In genomic region chr1:15181564-15181963, GRCh38 we compare ENCODE assay signal across 18 cellular contexts. TPM values are rescaled to one million over a fixed set of nuclear protein-coding genes. Genes with fewer than 3 reads are reported as not detected.
DNase-seq lines count a peak whose midpoint lies in the region; ATAC-seq and TF ChIP-seq lines count a peak whose summit lies in the region.
"Had no signal": no experiment of that assay in that cellular context is flagged by ENCODE, and none has a peak within 500 bp of the region (broad histone marks: within the 10 kb centered on the region; RNA-seq: fewer than 3 reads in every experiment).

No MANE protein-coding gene starts in this region.

- H3K36me3 ChIP-seq in duodenal mucosa (ENCODE audit: control insufficient read depth in 1 of 2, insufficient read depth in 2 of 2, low read length in 2 of 2) = no peaks in the 10 kb centered on the region
- no peaks in the 10 kb centered on the region for H3K36me3 ChIP-seq in stomach
- H3K36me3 ChIP-seq: BLaER1 treated with 17β-estradiol and CSF1 and Interleukin-3, amounts not matched to agents 10 nM and 100 nM; HAP-1; Peyer's patch had no signal

- no peak for TF ChIP-seq EP300 in stomach (IDR thresholded peaks at IDR 0.05)

- no peak for TF ChIP-seq CTCF in stomach (IDR thresholded peaks at IDR 0.05)

- H3K9me3 ChIP-seq in duodenal mucosa (ENCODE audit: control insufficient read depth in 1 of 2, low read length in 2 of 2) (no peaks in the 10 kb centered on the region), stomach (no peaks in the 10 kb centered on the region)
- H3K9me3 ChIP-seq: BLaER1 treated with 17β-estradiol and CSF1 and Interleukin-3, amounts not matched to agents 10 nM and 100 nM; HAP-1; Peyer's patch had no signal

- intact Hi-C loops in stomach (cut with DNase I; ENCODE audit: low total_unique reads) = no loop called here

- TF ChIP-seq POLR2A in stomach (IDR thresholded peaks at IDR 0.05) = no peak

- H3K27me3 ChIP-seq in duodenal mucosa (ENCODE audit: control insufficient read depth in 1 of 2, insufficient read depth in 2 of 2, low read length in 2 of 2) (no peaks in the 10 kb centered on the region), stomach (no peaks in the 10 kb centered on the region)
- H3K27me3 ChIP-seq: BLaER1 treated with 17β-estradiol and CSF1 and Interleukin-3, amounts not matched to agents 10 nM and 100 nM; Peyer's patch had no signal

- ATAC-seq in GM21529 (IDR thresholded peaks at IDR 0.05; ENCODE audit: unreplicated experiment) = no peak
- ATAC-seq: Right ventricle myocardium inferior had no signal

- H3K4me3 ChIP-seq in duodenal mucosa (ENCODE audit: low read depth in 1 of 2, low read length in 2 of 2) (no peak overlapping the region), stomach (no peak overlapping the region)
- H3K4me3 ChIP-seq: BLaER1 treated with 17β-estradiol and CSF1 and Interleukin-3, amounts not matched to agents 10 nM and 100 nM; HAP-1; Peyer's patch had no signal

- peaks cover 79 to 90% of the 10 kb centered on the region in 2 donors for H3K4me1 ChIP-seq in duodenal mucosa (ENCODE audit: control insufficient read depth in 1 of 2, insufficient read depth in 2 of 2, low read length in 2 of 2)
- peaks cover 39 to 87% (median 77%) of the 10 kb centered on the region in 4 donors for H3K4me1 ChIP-seq in stomach
- H3K4me1 ChIP-seq: HAP-1 had no signal

- peak; percentile 93 for DNase-seq in NCI-H510A (lab: John Stamatoyannopoulos, UW)
- DNase-seq in NCI-H510A treated with DMSO at 0.1 percent for 48 hours (lab: John Stamatoyannopoulos, UW) = no peak
- DNase-seq in NCI-H2029 (lab: John Stamatoyannopoulos, UW) = peak; percentile 89
- DNase-seq in stomach = no peak
- no peak for DNase-seq in NOMO-1 treated with DMSO at 0.1 percent for 48 hours (lab: John Stamatoyannopoulos, UW; ENCODE audit: unreplicated experiment)
- no peak for DNase-seq in midbrain (lab: John Stamatoyannopoulos, UW)
- DNase-seq: CD8-positive, alpha-beta memory T cell; GF-D8; Kasumi-1; MM.1S; NCI-H187 treated with DMSO at 0.1 percent for 48 hours; NCI-H82 had no signal

- peak overlapping the region; percentile 42 for H3K27ac ChIP-seq in duodenal mucosa (ENCODE audit: low read depth, low read length)
- peak overlapping the region in 3 of 5 donors; percentile 21 to 89 (median 81) for H3K27ac ChIP-seq in stomach
- H3K27ac ChIP-seq: BLaER1 treated with 17β-estradiol and CSF1 and Interleukin-3, amounts not matched to agents 10 nM and 100 nM had no signal

- WGBS in stomach, 5 donors = 54 to 66% (median 58%) methylated on average over 10 of the region's 10 CpGs

- no peak overlapping the region for H3K9ac ChIP-seq in duodenal mucosa (ENCODE audit: low read depth in 1 of 2, low read length in 2 of 2)
- H3K9ac ChIP-seq: BLaER1 treated with 17β-estradiol and CSF1 and Interleukin-3, amounts not matched to agents 10 nM and 100 nM had no signal

RNA-seq across cellular contexts. Expression of gene TMEM51, which starts 28.0 kb away (rescaled TPM):
- 10 to 100 TPM in 4 of 5 donors, 1 to 10 TPM in 1; 1.2 to 32.2 (median 13.8) TPM for total RNA-seq in stomach
- polyA plus RNA-seq in stomach = 10 to 100 TPM; 13.6 to 18.2 (median 17.2) TPM
- polyA plus RNA-seq: CD8-positive, alpha-beta memory T cell had no signal

Comparison
In these comparisons a context has a peak if more than half of its experiments do, and no peak if none do; other contexts are left out.
1. DNase-seq: peak in NCI-H510A (single experiment) and NCI-H2029 (single experiment); none in NCI-H510A treated with DMSO at 0.1 percent for 48 hours (single experiment), stomach (single experiment), NOMO-1 treated with DMSO at 0.1 percent for 48 hours (single experiment) and midbrain (single experiment).